ENCODE assay signal across 8 cellular contexts in genomic region chr12:121626087-121626852, GRCh38. TPM values are rescaled to one million over a fixed set of nuclear protein-coding genes. Genes with fewer than 3 reads are reported as not detected.
DNase-seq lines count a peak whose midpoint lies in the region; ATAC-seq and TF ChIP-seq lines count a peak whose summit lies in the region.

Gene ORAI1 (plus strand): TSS chr12:121626530.

- H3K18ac ChIP-seq in trophoblast cell (ENCODE audit: low read length) = peak within 1 kb of the TSS; percentile 98

- peak; percentile 78 for ATAC-seq in HG02759 (IDR thresholded peaks at IDR 0.05; ENCODE audit: unreplicated experiment)
- ATAC-seq in activated naive CD8-positive, alpha-beta T cell treated with anti-CD3 and anti-CD28 coated beads, Interleukin-2, amount 50 U/mL, for 24 hours = peak; percentile 35
- ATAC-seq in Right ventricle myocardium superior (ENCODE audit: poor library complexity) = peak; percentile 95

- in situ Hi-C loops in transverse colon (cut with MboI; ENCODE audit: low pct_ligation_motif_present in 1 of 4, low pct_unique_long_range_greater_than_20kb in 1 of 4, low sequenced_read_pairs in 3 of 4) = loop anchor here in 1 of 4 donors (10.0 kb wide), 1 partner anchor 51 kb away; no protein-coding TSS in a partner anchor

- TF ChIP-seq EP300 in transverse colon (IDR thresholded peaks at IDR 0.05; ENCODE audit: low read depth) = no peak

- TF ChIP-seq POLR2A in transverse colon (IDR thresholded peaks at IDR 0.05) = peak; percentile 29

- WGBS in trophoblast cell (ENCODE audit: extremely low coverage, insufficient coverage, insufficient read length) = no CpG with 5 or more reads among the region's 92 CpGs
- 5% methylated on average over 10 of the region's 92 CpGs; no CpG with 5 or more reads in 1 of the 2 donors for WGBS in transverse colon (ENCODE audit: low coverage in 1 of 2), 2 donors

- H3K4me3 Mint-ChIP-seq in activated naive CD8-positive, alpha-beta T cell treated with anti-CD3 and anti-CD28 coated beads, Interleukin-2, amount 50 U/mL, for 24 hours = peak within 1 kb of the TSS; percentile 91

- intact Hi-C loops in Right ventricle myocardium superior (cut with DNase I) = loop anchor here (5.0 kb wide), 1 partner anchor 74 kb away; no protein-coding TSS in a partner anchor
- intact Hi-C loops in transverse colon (cut with DNase I; ENCODE audit: low total_unique reads) = no loop called here

- DNase-seq in NCI-H1436 (lab: John Stamatoyannopoulos, UW) = peak; percentile 93
- peak; percentile 89 for DNase-seq in SW480 (ENCODE audit: low spot score)
- peak; percentile 98 for DNase-seq in activated naive CD8-positive, alpha-beta T cell treated with anti-CD3 and anti-CD28 coated beads, Interleukin-2, amount 50 U/mL, for 24 hours
- DNase-seq in Right ventricle myocardium superior = peak; percentile 99
- DNase-seq in trophoblast cell = peak; percentile 94 to 99
- peak; percentile 98 for DNase-seq in transverse colon

- H2BK5ac ChIP-seq in trophoblast cell (ENCODE audit: low read depth, low read length, poor library complexity) = peak within 1 kb of the TSS; percentile 94

- peak within 1 kb of the TSS; percentile 96 for H4K12ac ChIP-seq in trophoblast cell (ENCODE audit: low read depth, low read length)

- H4K91ac ChIP-seq in trophoblast cell (ENCODE audit: low read depth, low read length) = peak within 1 kb of the TSS; percentile 84

- peak within 1 kb of the TSS; percentile 98 for H2BK120ac ChIP-seq in trophoblast cell (ENCODE audit: insufficient read depth, low read length, poor library complexity)

- H3K9me3 ChIP-seq in trophoblast cell (ENCODE audit: insufficient read depth, low read depth, low read length) = no peaks in the 10 kb centered on the region
- H3K9me3 ChIP-seq in transverse colon = no peaks in the 10 kb centered on the region

- H2AFZ ChIP-seq in trophoblast cell (ENCODE audit: insufficient read depth, low read length, poor library complexity) = peak within 1 kb of the TSS; percentile 97

- H3K36me3 ChIP-seq in trophoblast cell (ENCODE audit: control insufficient read depth in 1 of 2, insufficient read depth in 2 of 2, low read length in 2 of 2) (no peaks in the 10 kb centered on the region), transverse colon (no peaks in the 10 kb centered on the region)

- no peaks in the 10 kb centered on the region for H3K27me3 ChIP-seq in trophoblast cell (ENCODE audit: insufficient read depth, low read length)
- H3K27me3 ChIP-seq in transverse colon = no peaks in the 10 kb centered on the region

- peak within 1 kb of the TSS; percentile 89 for H2BK12ac ChIP-seq in trophoblast cell (ENCODE audit: low read length)

- H3K4me3 ChIP-seq in trophoblast cell (ENCODE audit: low read depth, low read length) = peak within 1 kb of the TSS; percentile 75
- peak within 1 kb of the TSS; percentile 58 to 80 (median 71) for H3K4me3 ChIP-seq in transverse colon

- peaks cover 17% of the 10 kb centered on the region for H3K79me1 ChIP-seq in trophoblast cell (ENCODE audit: low read length)

- no peaks in the 10 kb centered on the region for H3K27me3 Mint-ChIP-seq in activated naive CD8-positive, alpha-beta T cell treated with anti-CD3 and anti-CD28 coated beads, Interleukin-2, amount 50 U/mL, for 24 hours

- H3K14ac ChIP-seq in trophoblast cell (ENCODE audit: low read length) = peak within 1 kb of the TSS; percentile 96

- peak within 1 kb of the TSS; percentile 100 for H4K8ac ChIP-seq in trophoblast cell (ENCODE audit: low read depth, low read length)

- peaks cover 9% of the 10 kb centered on the region for H3K79me2 ChIP-seq in trophoblast cell (ENCODE audit: control insufficient read depth, insufficient read depth, low read length, poor library complexity)

- H3K27ac Mint-ChIP-seq in activated naive CD8-positive, alpha-beta T cell treated with anti-CD3 and anti-CD28 coated beads, Interleukin-2, amount 50 U/mL, for 24 hours = peak within 1 kb of the TSS; percentile 99

- peak within 1 kb of the TSS; percentile 81 for H3K9ac ChIP-seq in trophoblast cell (ENCODE audit: low read length)

- no peak within 1 kb of the TSS for H3K23ac ChIP-seq in trophoblast cell (ENCODE audit: low read length)

- H3K36me3 Mint-ChIP-seq in activated naive CD8-positive, alpha-beta T cell treated with anti-CD3 and anti-CD28 coated beads, Interleukin-2, amount 50 U/mL, for 24 hours (ENCODE audit: low read depth) = peaks cover 26% of the 10 kb centered on the region

- peak within 1 kb of the TSS; percentile 95 for H2AK5ac ChIP-seq in trophoblast cell (ENCODE audit: low read length)

- peaks cover 52% of the 10 kb centered on the region for H3K4me1 Mint-ChIP-seq in activated naive CD8-positive, alpha-beta T cell treated with anti-CD3 and anti-CD28 coated beads, Interleukin-2, amount 50 U/mL, for 24 hours

- peak within 1 kb of the TSS; percentile 88 for H3K27ac ChIP-seq in trophoblast cell (ENCODE audit: low read depth, low read length)
- H3K27ac ChIP-seq in transverse colon = peak within 1 kb of the TSS; percentile 94 to 99 (median 96)

- peaks cover 21 to 31% of the 10 kb centered on the region in 2 experiments for H3K4me1 ChIP-seq in trophoblast cell (ENCODE audit: control insufficient read depth in 1 of 2, insufficient read depth in 2 of 2, low read length in 2 of 2)
- peaks cover 6 to 48% (median 37%) of the 10 kb centered on the region in 4 donors for H3K4me1 ChIP-seq in transverse colon

- H3K9me3 Mint-ChIP-seq in activated naive CD8-positive, alpha-beta T cell treated with anti-CD3 and anti-CD28 coated beads, Interleukin-2, amount 50 U/mL, for 24 hours = no peaks in the 10 kb centered on the region

- TF ChIP-seq CTCF in GM12873 (IDR thresholded peaks at IDR 0.05; ENCODE audit: insufficient read depth, low read depth, low read length, missing control alignments) = peak; percentile 13
- peak in 3 of 5 experiments; percentile 2 to 19 (median 12) for TF ChIP-seq CTCF in transverse colon (IDR thresholded peaks at IDR 0.05)

- peak within 1 kb of the TSS; percentile 94 for H3K4me2 ChIP-seq in trophoblast cell (ENCODE audit: low read length)

- H3K4ac ChIP-seq in trophoblast cell (ENCODE audit: low read depth, low read length) = peak within 1 kb of the TSS; percentile 90

RNA-seq across cellular contexts. Expression of gene ORAI1, which starts in this region (rescaled TPM):
- total RNA-seq in Right ventricle myocardium superior = 9.6 TPM
- 17.2 and 17.7 TPM in 2 replicates for polyA plus RNA-seq in trophoblast cell (2013)
- total RNA-seq in transverse colon = 1 to 10 TPM; 7.5 to 9.1 (median 8.2) TPM

Comparison
In these comparisons a context has a peak if more than half of its experiments do, and no peak if none do; other contexts are left out.
1. Peak in every context shown above with its lines: DNase-seq, ATAC-seq, H3K4me3 ChIP-seq and H3K27ac ChIP-seq.
2. ATAC-seq: peak in every context shown above with its lines; median percentile 95 in Right ventricle myocardium superior; 78 in HG02759; 35 in activated naive CD8-positive, alpha-beta T cell treated with anti-CD3 and anti-CD28 coated beads, Interleukin-2, amount 50 U/mL, for 24 hours.